35 cellular contexts compared by ENCODE assay signal in the genomic region with DNA sequence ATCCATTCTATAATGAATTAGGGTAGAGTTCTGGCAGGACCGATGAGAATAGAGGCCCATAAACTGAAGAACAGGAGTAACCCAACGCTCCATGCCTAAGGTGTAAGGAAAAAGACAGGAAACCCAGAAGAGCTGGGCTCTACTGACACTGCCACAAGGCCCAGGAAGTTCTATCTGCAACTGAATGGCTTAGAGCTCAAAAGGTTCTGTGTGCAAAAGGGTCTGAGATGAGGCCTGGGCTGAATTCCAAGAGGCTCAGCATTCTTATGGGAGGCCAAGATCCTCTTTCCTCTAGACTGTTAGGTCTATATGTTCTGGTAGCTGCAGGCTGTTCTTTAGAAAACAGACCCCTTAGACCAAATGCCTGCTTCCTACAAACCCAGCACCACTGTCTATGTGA. TPM values are rescaled to one million over a fixed set of nuclear protein-coding genes. Genes with fewer than 3 reads are reported as not detected.
"Had no signal": no experiment of that assay in that cellular context is flagged by ENCODE, and none has a peak within 500 bp of the region (broad histone marks: within the 10 kb centered on the region; RNA-seq: fewer than 3 reads in every experiment).

No MANE protein-coding gene starts in this region.

- H3K27me3 ChIP-seq: left lung, neural progenitor cell, neutrophil, right atrium auricular region, right lobe of liver, tibial nerve, uterus had no signal

- H3K27ac Mint-ChIP-seq: immature natural killer cell; mesothelial cell of epicardium; natural killer cell; nephron progenitor cell; neural progenitor cell; stimulated activated memory B cell treated with anti-CD40 and anti-IgM and Interleukin-4, amounts not matched to agents 10 μg/mL and 1 μg/mL and 100 μg/mL, for 72 hours; type B pancreatic cell had no signal

- H3K4me3 ChIP-seq: left lung, lung, neural progenitor cell, psoas muscle, right atrium auricular region, right lobe of liver, smooth muscle cell, tibial nerve, uterus had no signal

- H3K4me1 ChIP-seq: left lung, neural progenitor cell, parathyroid adenoma, psoas muscle, right atrium auricular region, right lobe of liver, tibial nerve, uterus had no signal

- H3K4me3 Mint-ChIP-seq: immature natural killer cell; mesothelial cell of epicardium; naive B cell; natural killer cell; nephron progenitor cell; neural progenitor cell; stimulated activated memory B cell treated with anti-CD40 and anti-IgM and Interleukin-4, amounts not matched to agents 10 μg/mL and 1 μg/mL and 100 μg/mL, for 72 hours; stimulated activated naive CD8-positive, alpha-beta T cell treated with anti-CD3 and anti-CD28 coated beads, Interleukin-15, amount 100 ng/mL, for 72 hours; type B pancreatic cell had no signal

- H3K36me3 ChIP-seq: left lung, neural progenitor cell, neutrophil, right atrium auricular region, right lobe of liver, tibial nerve, uterus had no signal

- H3K27me3 Mint-ChIP-seq: stimulated activated naive CD8-positive, alpha-beta T cell treated with anti-CD3 and anti-CD28 coated beads, Interleukin-15, amount 100 ng/mL, for 72 hours; type B pancreatic cell had no signal

- H3K36me3 Mint-ChIP-seq: immature natural killer cell; mesothelial cell of epicardium; naive B cell; natural killer cell; neural progenitor cell; stimulated activated memory B cell treated with anti-CD40 and anti-IgM and Interleukin-4, amounts not matched to agents 10 μg/mL and 1 μg/mL and 100 μg/mL, for 72 hours; type B pancreatic cell had no signal

- DNase-seq: hippocampal formation; immature natural killer cell; kidney; left colon; left lung; mesendoderm; naive B cell; natural killer cell; nephron progenitor cell; occipital lobe; psoas muscle; right lobe of liver; stimulated activated CD4-positive, alpha-beta T cell treated with anti-CD3 and anti-CD28 coated beads, Interleukin-1b, Interleukin-23, amount 100 ng/mL, for 48 hours; stimulated activated CD4-positive, alpha-beta T cell treated with anti-CD3 and anti-CD28 coated beads, Interleukin-2, amount 100 ng/mL, for 48 hours; stimulated activated CD4-positive, alpha-beta T cell treated with anti-CD3 and anti-CD28 coated beads, Interleukin-4, amount 100 ng/mL, for 4 hours; stimulated activated CD8-positive, alpha-beta memory T cell treated with anti-CD3 and anti-CD28 coated beads, Interleukin-4, amount 100 ng/mL, for 48 hours; stimulated activated naive CD4-positive, alpha-beta T cell treated with Interleukin-2 at 50 U/mL for 16 hours; stimulated activated naive CD8-positive, alpha-beta T cell treated with anti-CD3 and anti-CD28 coated beads, Interleukin-15, amount 100 ng/mL, for 72 hours; substantia nigra; uterus had no signal

- H3K9me3 ChIP-seq: left lung, neutrophil, psoas muscle, right atrium auricular region, right lobe of liver, tibial nerve, uterus had no signal

- H3K27ac ChIP-seq: left lung, neural progenitor cell, neutrophil, parathyroid adenoma, psoas muscle, right atrium auricular region, right lobe of liver, tibial nerve, uterus had no signal

- H3K4me1 Mint-ChIP-seq: immature natural killer cell; natural killer cell; stimulated activated memory B cell treated with anti-CD40 and anti-IgM and Interleukin-4, amounts not matched to agents 10 μg/mL and 1 μg/mL and 100 μg/mL, for 72 hours had no signal

- H3K9me3 Mint-ChIP-seq: immature natural killer cell; mesothelial cell of epicardium; natural killer cell; nephron progenitor cell; neural progenitor cell; stimulated activated memory B cell treated with anti-CD40 and anti-IgM and Interleukin-4, amounts not matched to agents 10 μg/mL and 1 μg/mL and 100 μg/mL, for 72 hours; stimulated activated naive CD8-positive, alpha-beta T cell treated with anti-CD3 and anti-CD28 coated beads, Interleukin-15, amount 100 ng/mL, for 72 hours; type B pancreatic cell had no signal

RNA-seq across cellular contexts. Expression of a gene that starts 30.5 kb away (rescaled TPM):
- total RNA-seq: left colon, mononuclear cell, osteocyte, posterior vena cava, renal cortical epithelial cell, skeletal muscle tissue had no signal

RNA-seq across cellular contexts. Expression of a gene that starts 47.0 kb away (rescaled TPM):
- total RNA-seq: natural killer cell, osteocyte, right atrium auricular region had no signal
